In genomic region chr1:198741744-198742143, GRCh38 we compare ENCODE assay signal across 1 cellular context.
TF ChIP-seq lines count a peak whose summit lies in the region.

No MANE protein-coding gene starts in this region.

TF ChIP-seq in H1, 55 proteins besides CTCF, POLR2A, EP300 and RAD21 (continued from another document):
- TF ChIP-seq RNF2 (IDR thresholded peaks at IDR 0.05; ENCODE audit: borderline replicate concordance, low read depth, low read length, missing control alignments, poor library complexity, severe bottlenecking) (no peak), ATF2 (IDR thresholded peaks at IDR 0.05; ENCODE audit: low read length) (no peak), RFX5 (IDR thresholded peaks at IDR 0.05; ENCODE audit: borderline replicate concordance, low read depth, low read length) (peak; percentile 47; the same call in 1 of the 2 replicates), USF2 (IDR thresholded peaks at IDR 0.05; ENCODE audit: low read length) (no peak), ZNF274 (IDR thresholded peaks at IDR 0.05; ENCODE audit: borderline replicate concordance, extremely low read depth, low read length) (no peak), KDM4A (IDR thresholded peaks at IDR 0.05; ENCODE audit: low read depth, low read length, severe bottlenecking) (no peak), TCF12 (IDR thresholded peaks at IDR 0.05; ENCODE audit: low read depth, low read length) (0 out of 2 replicates have a peak, but pooled peaks have one; percentile 83), MAFK (IDR thresholded peaks at IDR 0.05; ENCODE audit: low read depth, low read length) (no peak), JUN (IDR thresholded peaks at IDR 0.05; ENCODE audit: low read depth, low read length) (no peak), SP1 (IDR thresholded peaks at IDR 0.05; ENCODE audit: low read depth, low read length) (no peak), E2F6 (IDR thresholded peaks at IDR 0.05) (no peak), POU5F1 (IDR thresholded peaks at IDR 0.05; ENCODE audit: low read depth, low read length) (no peak), CBX5 (IDR thresholded peaks at IDR 0.05; ENCODE audit: low read depth, low read length) (no peak), EGR1 (IDR thresholded peaks at IDR 0.05; ENCODE audit: borderline replicate concordance, low read depth, low read length) (no peak), SP4 (IDR thresholded peaks at IDR 0.05; ENCODE audit: low read length) (no peak), KDM1A (IDR thresholded peaks at IDR 0.05; ENCODE audit: borderline replicate concordance, low read length) (no peak), CTBP2 (IDR thresholded peaks at IDR 0.05; ENCODE audit: borderline replicate concordance, insufficient read depth, insufficient read length, low read length) (no peak), BCL11A (IDR thresholded peaks at IDR 0.05; ENCODE audit: low read depth in 2 of 2, low read length in 2 of 2) (no peak), FOSL1 (IDR thresholded peaks at IDR 0.05; ENCODE audit: insufficient read depth, low read depth, low read length) (no peak), CHD1 (IDR thresholded peaks at IDR 0.05; ENCODE audit: low read depth, low read length) (no peak), RBBP5 (IDR thresholded peaks at IDR 0.05; ENCODE audit: borderline replicate concordance, low read depth, low read length) (no peak), SP2 (IDR thresholded peaks at IDR 0.05; ENCODE audit: low read length) (no peak), SUZ12 (IDR thresholded peaks at IDR 0.05; ENCODE audit: low read length) (no peak), SRF (IDR thresholded peaks at IDR 0.05; ENCODE audit: low read depth, low read length) (no peak)
- TF ChIP-seq, protein P1, sequence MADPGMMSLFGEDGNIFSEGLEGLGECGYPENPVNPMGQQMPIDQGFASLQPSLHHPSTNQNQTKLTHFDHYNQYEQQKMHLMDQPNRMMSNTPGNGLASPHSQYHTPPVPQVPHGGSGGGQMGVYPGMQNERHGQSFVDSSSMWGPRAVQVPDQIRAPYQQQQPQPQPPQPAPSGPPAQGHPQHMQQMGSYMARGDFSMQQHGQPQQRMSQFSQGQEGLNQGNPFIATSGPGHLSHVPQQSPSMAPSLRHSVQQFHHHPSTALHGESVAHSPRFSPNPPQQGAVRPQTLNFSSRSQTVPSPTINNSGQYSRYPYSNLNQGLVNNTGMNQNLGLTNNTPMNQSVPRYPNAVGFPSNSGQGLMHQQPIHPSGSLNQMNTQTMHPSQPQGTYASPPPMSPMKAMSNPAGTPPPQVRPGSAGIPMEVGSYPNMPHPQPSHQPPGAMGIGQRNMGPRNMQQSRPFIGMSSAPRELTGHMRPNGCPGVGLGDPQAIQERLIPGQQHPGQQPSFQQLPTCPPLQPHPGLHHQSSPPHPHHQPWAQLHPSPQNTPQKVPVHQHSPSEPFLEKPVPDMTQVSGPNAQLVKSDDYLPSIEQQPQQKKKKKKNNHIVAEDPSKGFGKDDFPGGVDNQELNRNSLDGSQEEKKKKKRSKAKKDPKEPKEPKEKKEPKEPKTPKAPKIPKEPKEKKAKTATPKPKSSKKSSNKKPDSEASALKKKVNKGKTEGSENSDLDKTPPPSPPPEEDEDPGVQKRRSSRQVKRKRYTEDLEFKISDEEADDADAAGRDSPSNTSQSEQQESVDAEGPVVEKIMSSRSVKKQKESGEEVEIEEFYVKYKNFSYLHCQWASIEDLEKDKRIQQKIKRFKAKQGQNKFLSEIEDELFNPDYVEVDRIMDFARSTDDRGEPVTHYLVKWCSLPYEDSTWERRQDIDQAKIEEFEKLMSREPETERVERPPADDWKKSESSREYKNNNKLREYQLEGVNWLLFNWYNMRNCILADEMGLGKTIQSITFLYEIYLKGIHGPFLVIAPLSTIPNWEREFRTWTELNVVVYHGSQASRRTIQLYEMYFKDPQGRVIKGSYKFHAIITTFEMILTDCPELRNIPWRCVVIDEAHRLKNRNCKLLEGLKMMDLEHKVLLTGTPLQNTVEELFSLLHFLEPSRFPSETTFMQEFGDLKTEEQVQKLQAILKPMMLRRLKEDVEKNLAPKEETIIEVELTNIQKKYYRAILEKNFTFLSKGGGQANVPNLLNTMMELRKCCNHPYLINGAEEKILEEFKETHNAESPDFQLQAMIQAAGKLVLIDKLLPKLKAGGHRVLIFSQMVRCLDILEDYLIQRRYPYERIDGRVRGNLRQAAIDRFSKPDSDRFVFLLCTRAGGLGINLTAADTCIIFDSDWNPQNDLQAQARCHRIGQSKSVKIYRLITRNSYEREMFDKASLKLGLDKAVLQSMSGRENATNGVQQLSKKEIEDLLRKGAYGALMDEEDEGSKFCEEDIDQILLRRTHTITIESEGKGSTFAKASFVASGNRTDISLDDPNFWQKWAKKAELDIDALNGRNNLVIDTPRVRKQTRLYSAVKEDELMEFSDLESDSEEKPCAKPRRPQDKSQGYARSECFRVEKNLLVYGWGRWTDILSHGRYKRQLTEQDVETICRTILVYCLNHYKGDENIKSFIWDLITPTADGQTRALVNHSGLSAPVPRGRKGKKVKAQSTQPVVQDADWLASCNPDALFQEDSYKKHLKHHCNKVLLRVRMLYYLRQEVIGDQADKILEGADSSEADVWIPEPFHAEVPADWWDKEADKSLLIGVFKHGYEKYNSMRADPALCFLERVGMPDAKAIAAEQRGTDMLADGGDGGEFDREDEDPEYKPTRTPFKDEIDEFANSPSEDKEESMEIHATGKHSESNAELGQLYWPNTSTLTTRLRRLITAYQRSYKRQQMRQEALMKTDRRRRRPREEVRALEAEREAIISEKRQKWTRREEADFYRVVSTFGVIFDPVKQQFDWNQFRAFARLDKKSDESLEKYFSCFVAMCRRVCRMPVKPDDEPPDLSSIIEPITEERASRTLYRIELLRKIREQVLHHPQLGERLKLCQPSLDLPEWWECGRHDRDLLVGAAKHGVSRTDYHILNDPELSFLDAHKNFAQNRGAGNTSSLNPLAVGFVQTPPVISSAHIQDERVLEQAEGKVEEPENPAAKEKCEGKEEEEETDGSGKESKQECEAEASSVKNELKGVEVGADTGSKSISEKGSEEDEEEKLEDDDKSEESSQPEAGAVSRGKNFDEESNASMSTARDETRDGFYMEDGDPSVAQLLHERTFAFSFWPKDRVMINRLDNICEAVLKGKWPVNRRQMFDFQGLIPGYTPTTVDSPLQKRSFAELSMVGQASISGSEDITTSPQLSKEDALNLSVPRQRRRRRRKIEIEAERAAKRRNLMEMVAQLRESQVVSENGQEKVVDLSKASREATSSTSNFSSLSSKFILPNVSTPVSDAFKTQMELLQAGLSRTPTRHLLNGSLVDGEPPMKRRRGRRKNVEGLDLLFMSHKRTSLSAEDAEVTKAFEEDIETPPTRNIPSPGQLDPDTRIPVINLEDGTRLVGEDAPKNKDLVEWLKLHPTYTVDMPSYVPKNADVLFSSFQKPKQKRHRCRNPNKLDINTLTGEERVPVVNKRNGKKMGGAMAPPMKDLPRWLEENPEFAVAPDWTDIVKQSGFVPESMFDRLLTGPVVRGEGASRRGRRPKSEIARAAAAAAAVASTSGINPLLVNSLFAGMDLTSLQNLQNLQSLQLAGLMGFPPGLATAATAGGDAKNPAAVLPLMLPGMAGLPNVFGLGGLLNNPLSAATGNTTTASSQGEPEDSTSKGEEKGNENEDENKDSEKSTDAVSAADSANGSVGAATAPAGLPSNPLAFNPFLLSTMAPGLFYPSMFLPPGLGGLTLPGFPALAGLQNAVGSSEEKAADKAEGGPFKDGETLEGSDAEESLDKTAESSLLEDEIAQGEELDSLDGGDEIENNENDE (IDR thresholded peaks at IDR 0.05; ENCODE audit: insufficient replicate concordance, low read length): no peak
